In the genomic region with DNA sequence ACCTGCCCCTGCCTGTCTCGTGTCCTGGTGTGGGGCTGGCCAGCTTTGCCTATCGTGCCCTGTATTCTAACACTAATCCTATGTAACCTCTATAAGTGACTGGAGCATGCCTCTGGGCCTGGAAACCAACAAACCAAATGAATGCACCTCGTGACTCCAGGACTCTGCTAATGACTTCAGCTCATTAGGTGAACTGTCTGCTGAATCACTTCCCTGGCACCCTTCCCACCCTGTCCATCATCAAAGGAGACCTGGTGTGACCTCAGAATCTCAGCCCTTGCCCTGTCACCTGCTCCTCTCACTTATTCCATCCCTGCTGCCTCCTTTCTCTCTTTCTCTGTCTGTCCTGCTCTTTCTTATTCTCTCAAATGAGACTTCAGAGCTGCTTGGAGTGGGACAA, we compare ENCODE assay signal across 1 cellular context.
TF ChIP-seq lines count a peak whose summit lies in the region.

No MANE protein-coding gene starts in this region.

TF ChIP-seq in IMR-90, 13 proteins besides CTCF, POLR2A, EP300 and RAD21:
- TF ChIP-seq CEBPB (IDR thresholded peaks at IDR 0.05; ENCODE audit: low read depth, low read length) (no peak), CHD1 (IDR thresholded peaks at IDR 0.05; ENCODE audit: low read depth, low read length) (no peak), MAFK (IDR thresholded peaks at IDR 0.05; ENCODE audit: low read depth, low read length) (no peak), MAZ (IDR thresholded peaks at IDR 0.05; ENCODE audit: borderline replicate concordance, low read depth, low read length) (no peak), RFX5 (IDR thresholded peaks at IDR 0.05; ENCODE audit: low read depth, low read length) (no peak)
